In the genomic region with DNA sequence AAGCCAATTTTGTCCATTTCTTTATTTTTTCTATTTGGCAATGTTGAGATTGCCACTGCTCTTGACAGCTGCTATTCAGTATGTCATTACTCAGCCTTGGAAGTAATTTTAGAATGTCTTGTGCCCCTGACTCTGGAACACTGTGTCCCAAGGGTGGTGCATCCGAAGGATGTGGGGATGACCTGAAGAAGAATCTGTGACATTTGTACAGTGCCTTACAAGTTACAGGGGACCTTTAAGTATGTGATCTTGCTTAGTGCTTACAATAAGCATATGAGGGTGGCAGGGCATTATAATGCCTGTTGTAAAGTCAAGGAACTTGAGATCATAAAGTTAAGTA, we compare ENCODE assay signal across 23 cellular contexts.
"Had no signal": no experiment of that assay in that cellular context is flagged by ENCODE, and none has a peak within 500 bp of the region (broad histone marks: within the 10 kb centered on the region; RNA-seq: fewer than 3 reads in every experiment).

No MANE protein-coding gene starts in this region.

- H3K36me3 ChIP-seq: breast epithelium, esophagus muscularis mucosa, lower lobe of right lung had no signal

- H3K4me1 ChIP-seq: breast epithelium, esophagus muscularis mucosa, lower lobe of right lung, testis had no signal

- DNase-seq: activated B cell treated with CpG ODN at 0.5 μM for 24 hours; activated CD4-positive, alpha-beta T cell treated with anti-CD3 and anti-CD28 coated beads for 36 hours; activated CD4-positive, alpha-beta T cell treated with anti-CD3 and anti-CD28 coated beads, Interleukin-2, amount 50 U/mL, for 4 hours; activated CD8-positive, alpha-beta memory T cell treated with anti-CD3 and anti-CD28 coated beads for 24 hours; activated CD8-positive, alpha-beta memory T cell treated with anti-CD3 and anti-CD28 coated beads, Interleukin-2, amount 50 U/mL, for 4 hours; activated naive CD4-positive, alpha-beta T cell treated with Interleukin-2 at 50 U/mL for 16 hours; activated naive CD8-positive, alpha-beta T cell treated with anti-CD3 and anti-CD28 coated beads for 36 hours; activated T-cell treated with anti-CD3 and anti-CD28 coated beads, Interleukin-2, amount 50 U/mL, for 4 hours; cerebellar nuclear complex; effector memory CD8-positive, alpha-beta T cell; left cardiac atrium; lower lobe of right lung; natural killer cell; small intestine; stimulated activated CD4-positive, alpha-beta T cell treated with anti-CD3 and anti-CD28 coated beads, Interleukin-2, amount 100 ng/mL, for 24 hours; stimulated activated naive CD8-positive, alpha-beta T cell treated with anti-CD3 and anti-CD28 coated beads, Interleukin-15, amount 100 ng/mL, for 72 hours; testis had no signal

- H3K4me1 Mint-ChIP-seq: activated B cell treated with CpG ODN at 0.5 μM for 24 hours; activated CD4-positive, alpha-beta T cell treated with anti-CD3 and anti-CD28 coated beads for 36 hours; activated naive CD8-positive, alpha-beta T cell treated with anti-CD3 and anti-CD28 coated beads for 36 hours; natural killer cell; stimulated activated effector memory CD8-positive, alpha-beta T cell treated with anti-CD3 and anti-CD28 coated beads, Interleukin-12 subunit alpha, Interleukin-12 subunit beta, amount 100 ng/mL, for 72 hours; stimulated activated naive CD8-positive, alpha-beta T cell treated with anti-CD3 and anti-CD28 coated beads, Interleukin-15, amount 100 ng/mL, for 72 hours had no signal

- ATAC-seq: activated CD4-positive, alpha-beta T cell treated with anti-CD3 and anti-CD28 coated beads for 36 hours; activated T-cell treated with anti-CD3 and anti-CD28 coated beads, Interleukin-2, amount 50 U/mL, for 4 hours; effector memory CD8-positive, alpha-beta T cell; lower lobe of right lung; natural killer cell; stimulated activated effector memory CD8-positive, alpha-beta T cell treated with anti-CD3 and anti-CD28 coated beads, Interleukin-12 subunit alpha, Interleukin-12 subunit beta, amount 100 ng/mL, for 72 hours; stimulated activated naive CD8-positive, alpha-beta T cell treated with anti-CD3 and anti-CD28 coated beads, Interleukin-15, amount 100 ng/mL, for 72 hours had no signal

- H3K27ac Mint-ChIP-seq: activated B cell treated with CpG ODN at 0.5 μM for 24 hours; activated CD4-positive, alpha-beta T cell treated with anti-CD3 and anti-CD28 coated beads for 36 hours; activated naive CD8-positive, alpha-beta T cell treated with anti-CD3 and anti-CD28 coated beads for 36 hours; dendritic cell treated with granulocyte-macrophage colony-stimulating factor and Interleukin-4, amounts not matched to agents 40 ng/mL and 50 ng/mL, for 4 days; effector memory CD8-positive, alpha-beta T cell; natural killer cell; progenitor cell of endocrine pancreas; stimulated activated effector memory CD8-positive, alpha-beta T cell treated with anti-CD3 and anti-CD28 coated beads, Interleukin-12 subunit alpha, Interleukin-12 subunit beta, amount 100 ng/mL, for 72 hours; stimulated activated naive CD8-positive, alpha-beta T cell treated with anti-CD3 and anti-CD28 coated beads, Interleukin-15, amount 100 ng/mL, for 72 hours; T-helper 1 cell treated with Interleukin-12 subunit alpha and Interleukin-12 subunit beta and Interleukin-4 antibody, amounts not matched to agents 30 μg/mL and 1 μg/mL, for 36 hours had no signal

- H3K36me3 Mint-ChIP-seq: activated naive CD8-positive, alpha-beta T cell treated with anti-CD3 and anti-CD28 coated beads for 36 hours; natural killer cell; stimulated activated effector memory CD8-positive, alpha-beta T cell treated with anti-CD3 and anti-CD28 coated beads, Interleukin-12 subunit alpha, Interleukin-12 subunit beta, amount 100 ng/mL, for 72 hours had no signal

- H3K4me3 Mint-ChIP-seq: activated B cell treated with CpG ODN at 0.5 μM for 24 hours; activated CD4-positive, alpha-beta T cell treated with anti-CD3 and anti-CD28 coated beads for 36 hours; activated naive CD8-positive, alpha-beta T cell treated with anti-CD3 and anti-CD28 coated beads for 36 hours; activated T-cell treated with anti-CD3 and anti-CD28 coated beads, Interleukin-2, amount 50 U/mL, for 4 hours; dendritic cell treated with granulocyte-macrophage colony-stimulating factor and Interleukin-4, amounts not matched to agents 40 ng/mL and 50 ng/mL, for 4 days; effector memory CD8-positive, alpha-beta T cell; natural killer cell; stimulated activated effector memory CD8-positive, alpha-beta T cell treated with anti-CD3 and anti-CD28 coated beads, Interleukin-12 subunit alpha, Interleukin-12 subunit beta, amount 100 ng/mL, for 72 hours; stimulated activated naive CD8-positive, alpha-beta T cell treated with anti-CD3 and anti-CD28 coated beads, Interleukin-15, amount 100 ng/mL, for 72 hours; T-helper 1 cell treated with Interleukin-12 subunit alpha and Interleukin-12 subunit beta and Interleukin-4 antibody, amounts not matched to agents 30 μg/mL and 1 μg/mL, for 36 hours had no signal

- H3K9me3 Mint-ChIP-seq: activated B cell treated with CpG ODN at 0.5 μM for 24 hours; activated naive CD8-positive, alpha-beta T cell treated with anti-CD3 and anti-CD28 coated beads for 36 hours; activated T-cell treated with anti-CD3 and anti-CD28 coated beads, Interleukin-2, amount 50 U/mL, for 4 hours; dendritic cell treated with granulocyte-macrophage colony-stimulating factor and Interleukin-4, amounts not matched to agents 40 ng/mL and 50 ng/mL, for 4 days; effector memory CD8-positive, alpha-beta T cell; natural killer cell; stimulated activated effector memory CD8-positive, alpha-beta T cell treated with anti-CD3 and anti-CD28 coated beads, Interleukin-12 subunit alpha, Interleukin-12 subunit beta, amount 100 ng/mL, for 72 hours; stimulated activated naive CD8-positive, alpha-beta T cell treated with anti-CD3 and anti-CD28 coated beads, Interleukin-15, amount 100 ng/mL, for 72 hours; T-helper 1 cell treated with Interleukin-12 subunit alpha and Interleukin-12 subunit beta and Interleukin-4 antibody, amounts not matched to agents 30 μg/mL and 1 μg/mL, for 36 hours had no signal

- H3K4me3 ChIP-seq: breast epithelium, esophagus muscularis mucosa, lower lobe of right lung, testis had no signal

- H3K27ac ChIP-seq: esophagus muscularis mucosa, lower lobe of right lung, testis had no signal

- H3K9me3 ChIP-seq: breast epithelium, esophagus muscularis mucosa, lower lobe of right lung, testis had no signal

- H3K27me3 Mint-ChIP-seq: progenitor cell of endocrine pancreas had no signal

- H3K27me3 ChIP-seq: breast epithelium, esophagus muscularis mucosa, testis had no signal
